In the genomic region with DNA sequence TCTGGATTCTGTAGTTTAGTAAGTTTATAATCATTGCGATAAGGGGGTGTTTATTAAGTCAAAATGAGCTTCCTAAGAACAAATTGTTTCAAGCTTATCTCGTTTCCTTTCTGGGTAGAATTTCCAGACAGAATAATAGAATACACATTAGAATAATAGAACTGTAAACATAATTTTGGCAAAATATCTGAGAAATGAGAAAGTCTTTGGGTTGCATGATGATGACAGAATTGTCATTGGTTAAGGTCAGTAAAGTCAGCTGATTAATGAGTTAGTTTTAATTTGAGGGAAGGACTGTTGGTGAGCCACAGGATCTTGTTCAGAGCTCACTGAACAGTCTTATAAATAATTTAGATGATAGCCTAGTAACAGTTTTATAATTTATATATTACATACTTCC, we compare ENCODE assay signal across 16 cellular contexts.
"Had no signal": no experiment of that assay in that cellular context is flagged by ENCODE, and none has a peak within 500 bp of the region (broad histone marks: within the 10 kb centered on the region; RNA-seq: fewer than 3 reads in every experiment).

No MANE protein-coding gene starts in this region.

- H3K4me1 Mint-ChIP-seq: neural progenitor cell had no signal

- H3K4me3 ChIP-seq: hepatocyte, neural progenitor cell, ovary had no signal

- ATAC-seq: effector memory CD8-positive, alpha-beta T cell; foreskin keratinocyte; left colon; left ventricle myocardium superior; naive thymus-derived CD8-positive, alpha-beta T cell had no signal

- H3K9me3 Mint-ChIP-seq: effector memory CD8-positive, alpha-beta T cell; naive thymus-derived CD8-positive, alpha-beta T cell; neural progenitor cell had no signal

- H3K27ac Mint-ChIP-seq: neural progenitor cell had no signal

- H3K36me3 ChIP-seq: ovary had no signal

- H3K4me1 ChIP-seq: foreskin keratinocyte, neural progenitor cell had no signal

- H3K27ac ChIP-seq: foreskin keratinocyte, hepatocyte, neural progenitor cell, ovary had no signal

- H3K27me3 ChIP-seq: foreskin keratinocyte, hepatocyte, neural progenitor cell, ovary had no signal

- H3K9me3 ChIP-seq: ovary had no signal

- H3K27me3 Mint-ChIP-seq: effector memory CD8-positive, alpha-beta T cell; naive thymus-derived CD8-positive, alpha-beta T cell had no signal

- H3K4me3 Mint-ChIP-seq: effector memory CD8-positive, alpha-beta T cell; naive thymus-derived CD8-positive, alpha-beta T cell; neural progenitor cell had no signal

- DNase-seq: effector memory CD8-positive, alpha-beta T cell; foreskin keratinocyte; head of caudate nucleus; left colon; left ventricle myocardium superior; mammary epithelial cell; naive thymus-derived CD8-positive, alpha-beta T cell; nucleus accumbens; ovary; right cardiac atrium; small intestine; stimulated activated CD4-positive, alpha-beta T cell treated with anti-CD3 and anti-CD28 coated beads, Interleukin-12 subunit alpha, Interleukin-12 subunit beta, amount 100 ng/mL, for 4 hours; stimulated activated naive CD4-positive, alpha-beta T cell treated with Interleukin-2 at 50 U/mL for 16 hours; trophoblast cell had no signal
